Comparison of ENCODE assay signal across 8 cellular contexts in the genomic region with DNA sequence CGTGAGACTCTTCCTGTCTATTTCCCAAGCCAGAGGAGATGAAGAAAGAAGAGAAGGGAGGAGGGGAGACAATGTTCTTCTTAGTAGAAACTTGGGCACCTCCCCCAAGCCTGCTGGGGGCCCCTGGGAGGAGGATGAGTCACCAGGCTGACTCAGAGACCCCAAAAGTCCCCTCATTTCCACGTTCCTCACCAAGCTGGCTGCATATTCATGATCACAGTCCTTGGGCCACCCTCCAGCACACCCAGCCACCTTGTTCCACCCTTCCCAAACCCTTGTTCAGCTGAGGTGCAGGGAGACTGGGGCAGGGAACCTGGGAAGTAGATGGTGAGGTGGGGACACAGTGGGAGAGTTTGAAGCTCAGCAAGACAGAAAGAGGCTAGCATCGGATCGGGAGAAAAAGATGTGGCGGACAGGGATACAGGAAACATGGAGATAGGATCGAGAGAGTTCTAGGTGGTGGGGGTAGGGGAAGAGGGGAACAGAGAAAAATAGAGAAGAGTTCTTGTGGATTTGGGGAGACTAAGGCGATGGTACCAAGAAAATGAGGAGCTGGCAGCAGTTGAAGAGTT. TPM values are rescaled to one million over a fixed set of nuclear protein-coding genes. Genes with fewer than 3 reads are reported as not detected.
DNase-seq lines count a peak whose midpoint lies in the region; ATAC-seq, FAIRE-seq and TF ChIP-seq lines count a peak whose summit lies in the region.

No MANE protein-coding gene starts in this region.

- 0 out of 4 replicates have a peak, but pooled peaks of 1 of the 2 experiments have one; percentile 1 for TF ChIP-seq RAD21 in K562 (CRISPR knock-in tag; conservative IDR thresholded peaks at IDR 0.05 in 1 of 2, IDR thresholded peaks at IDR 0.05 in 1 of 2)

- H3K27me3 ChIP-seq in BJ (ENCODE audit: control insufficient read depth, insufficient read depth, low read length) = no peaks in the 10 kb centered on the region
- no peaks in the 10 kb centered on the region for H3K27me3 ChIP-seq in K562 (ENCODE audit: control insufficient read depth in 2 of 2, insufficient read depth in 2 of 2, low read length in 2 of 2)
- H3K27me3 ChIP-seq in kidney epithelial cell (ENCODE audit: control insufficient read depth, insufficient read depth, low read length) = no peaks in the 10 kb centered on the region

- DNase-seq in BJ (ENCODE audit: low read depth) (no peak), NB4 (ENCODE audit: low read depth) (peak; percentile 90), K562 (ENCODE audit: extremely low read depth in 1 of 4, low spot score in 3 of 4) (peak; percentile 60 to 80 (median 67)), kidney epithelial cell (ENCODE audit: low read depth) (no peak), DMS 273 treated with DMSO at 0.1 percent for 48 hours (lab: John Stamatoyannopoulos, UW) (no peak), hippocampal formation (lab: John Stamatoyannopoulos, UW) (no peak)
- DNase-seq in stimulated activated CD8-positive, alpha-beta memory T cell treated with anti-CD3 and anti-CD28 coated beads, Interleukin-4, amount 100 ng/mL, for 24 hours (ENCODE audit: low read depth) = peak; percentile 42

- TF ChIP-seq CTCF in BJ (IDR thresholded peaks at IDR 0.05; ENCODE audit: insufficient read depth, low read depth, low read length) = no peak
- TF ChIP-seq CTCF in NB4 (IDR thresholded peaks at IDR 0.05; ENCODE audit: low read depth, low read length) = no peak
- no peak for TF ChIP-seq CTCF in K562 (IDR thresholded peaks at IDR 0.05 in 2 of 3, conservative IDR thresholded peaks at IDR 0.05 in 1 of 3; ENCODE audit: insufficient read depth in 2 of 3, low read depth in 1 of 3, low read length in 3 of 3)
- TF ChIP-seq CTCF in kidney epithelial cell (IDR thresholded peaks at IDR 0.05; ENCODE audit: insufficient read depth, low read length, poor library complexity, severe bottlenecking) = no peak

- H3K4me1 ChIP-seq in K562 (replicated peaks in 1 of 2; ENCODE audit: control insufficient read depth in 2 of 2, insufficient read depth in 2 of 2, low read length in 2 of 2) = peaks cover 5 to 14% of the 10 kb centered on the region in 2 experiments; a peak in 4 of 5 replicates

- peak overlapping the region; percentile 94 for H3K4me2 ChIP-seq in K562 (ENCODE audit: insufficient read depth, low read length)

- WGBS in K562 (ENCODE audit: insufficient coverage, low coverage, missing lambda C conversion rate) = 5% methylated on average over 7 of the region's 7 CpGs

- intact Hi-C loops in K562 (cut with micrococcal nuclease) = loop anchor here (5.0 to 10.0 kb wide), 5 partner anchors 38 to 631 kb away; partner anchors contain the start of genes DENND4B, ILF2 and S100A9

- TF ChIP-seq EP300 in K562 (IDR thresholded peaks at IDR 0.05; ENCODE audit: low read length) = no peak

- BruUV-seq in K562 (replicated peaks; lab: Mats Ljungman, UMichigan) = no TSS peak

- TF ChIP-seq POLR2A in NB4 (IDR thresholded peaks at IDR 0.05; ENCODE audit: extremely low read depth, insufficient read length) = no peak
- peak; percentile 65 for TF ChIP-seq POLR2A in K562 (conservative IDR thresholded peaks at IDR 0.05)
- no peak for TF ChIP-seq POLR2A in GM18505 (IDR thresholded peaks at IDR 0.05; ENCODE audit: borderline replicate concordance, extremely low read depth, insufficient read depth, insufficient read length)

- H4K20me1 ChIP-seq in K562 (replicated peaks; ENCODE audit: control insufficient read depth, insufficient read depth, low read length) = no peaks in the 10 kb centered on the region

- H3K36me3 ChIP-seq in BJ (ENCODE audit: control insufficient read depth, insufficient read depth, low read length) (peaks cover 5% of the 10 kb centered on the region), K562 (ENCODE audit: control insufficient read depth, insufficient read depth, low read length) (peaks cover 21% of the 10 kb centered on the region; the same call in 2 of the 3 replicates), kidney epithelial cell (ENCODE audit: control insufficient read depth, insufficient read depth, low read length) (peaks cover 2% of the 10 kb centered on the region)

- in situ Hi-C loops in K562 (cut with MboI) = loop anchor here (5.0 to 10.0 kb wide), 3 partner anchors 188 to 481 kb away; partner anchors contain the start of gene NPR1

- CTCF ChIA-PET in BJ (lab: Yijun Ruan, JAX) (interaction anchor here (0.6 to 3.6 kb wide), 14 partner anchors 12 to 358 kb away, joined by 3 to 26 read pairs (median 5); partner anchors contain the start of genes CREB3L4, DENND4B, S100A13 and SLC39A1), K562 (lab: Yijun Ruan, JAX; ENCODE audit: low intra/inter-chr PET ratio) (interaction anchor here (1.4 kb wide), 1 partner anchor 189 kb away, joined by 8 read pairs; no protein-coding TSS in a partner anchor)

- no peaks in the 10 kb centered on the region for H3K9me1 ChIP-seq in K562 (ENCODE audit: control insufficient read depth, insufficient read depth, low read length)

- POLR2A ChIA-PET in BJ (lab: Charles Lee) = interaction anchor here (1.0 kb wide), 1 partner anchor 1149 kb away, joined by 4 read pairs; no protein-coding TSS in a partner anchor
- POLR2A ChIA-PET in K562 (lab: Yijun Ruan, JAX) = interaction anchor here (0.8 to 2.8 kb wide), 9 partner anchors 8 to 327 kb away, joined by 3 to 16 read pairs (median 6); partner anchors contain the start of genes CREB3L4, DENND4B, JTB and SNAPIN

- H3K9me3 ChIP-seq in K562 (replicated peaks; ENCODE audit: control insufficient read depth, insufficient read depth, low read depth, low read length) = no peaks in the 10 kb centered on the region

- H3K79me2 ChIP-seq in K562 (ENCODE audit: control insufficient read depth, insufficient read depth, low read length) = peaks cover 15% of the 10 kb centered on the region

- peak overlapping the region; percentile 65 for H2AFZ ChIP-seq in K562 (ENCODE audit: low read depth, low read length)

- ATAC-seq in K562 = peak; percentile 26
- no peak for ATAC-seq in GM18505 (IDR thresholded peaks at IDR 0.05; ENCODE audit: unreplicated experiment)

- peak overlapping the region; percentile 75 for H3K27ac ChIP-seq in K562 (ENCODE audit: extremely low read depth, low read depth, low read length)

- peak overlapping the region; percentile 89 to 93 for H3K9ac ChIP-seq in K562 (ENCODE audit: insufficient read depth in 1 of 2, low read depth in 2 of 2, low read length in 2 of 2)

- FAIRE-seq in K562 (lab: Jason Lieb, UNC) = peak; percentile 64

- H3K4me3 ChIP-seq in BJ (ENCODE audit: low read depth, low read length) (peak overlapping the region; percentile 93), NB4 (ENCODE audit: low read depth, low read length) (peak overlapping the region; percentile 69), K562 (peak overlapping the region; percentile 55), kidney epithelial cell (ENCODE audit: low read depth, low read length) (peak overlapping the region; percentile 52)

RNA-seq across cellular contexts. Expression of gene RAB13, which starts 0.7 kb away (rescaled TPM):
- polyA plus RNA-seq in BJ (2011; rRNA removed) (69.5 and 92.8 TPM in 2 replicates), K562 (2011; rRNA removed) (42.2 and 62.0 TPM in 2 replicates), K562 (2014; fragmentation: Illumina TruSeq; extraction: Trizol) (91.4 and 100 TPM in 2 replicates), K562 (2014; fragmentation: Nextera tagmentation; extraction: Ambion mirVana) (10 to 100 TPM; 22.3 to 28.6 TPM), K562 (2014; rRNA removed) (68.4 and 80.2 TPM in 2 replicates)
- 15.7 and 18.4 TPM in 2 replicates for polyA minus RNA-seq in BJ (2011; rRNA and poly(A)+ RNA removed)
- 18.1 and 19.7 TPM in 2 replicates for total RNA-seq in K562 (2011; cell fraction: chromatin; rRNA removed; ENCODE audit: low replicate concordance)
- 11.4 and 14.2 TPM in 2 replicates for total RNA-seq in K562 (2011; cell fraction: nucleolus; rRNA removed)
- total RNA-seq in K562 (2011; cell fraction: nucleoplasm; rRNA removed) = 15.5 and 25.3 TPM in 2 replicates
- total RNA-seq in K562 (2014; rRNA removed) (29.0 and 32.3 TPM in 2 replicates), K562 (2014; rRNA removed; fragmentation: Illumina TruSeq; extraction: Trizol) (33.5 and 37.2 TPM in 2 replicates), K562 (2015; rRNA removed; fragmentation: Illumina TruSeq; extraction: Trizol) (37.2 and 39.8 TPM in 2 replicates), K562 (2021) (53.4 and 66.2 TPM in 2 replicates), kidney epithelial cell (46.3 and 48.7 TPM in 2 replicates)
- 34.9 and 37.6 TPM in 2 replicates for polyA plus RNA-seq in K562 (2011; cell fraction: cytosol; rRNA removed)
- 16.6 and 18.3 TPM in 2 replicates for polyA plus RNA-seq in K562 (2011; cell fraction: nucleus; rRNA removed)
- 146 and 152 TPM in 2 replicates for polyA plus RNA-seq in K562 (2012)
- polyA minus RNA-seq in K562 (2011; rRNA and poly(A)+ RNA removed) = 47.3 and 54.9 TPM in 2 replicates
- 20.3 and 21.0 TPM in 2 replicates for polyA minus RNA-seq in K562 (2011; cell fraction: cytosol; rRNA and poly(A)+ RNA removed)
- polyA minus RNA-seq in K562 (2011; cell fraction: nucleus; rRNA and poly(A)+ RNA removed) = 7.7 and 10.7 TPM in 2 replicates

RNA-seq across cellular contexts. Expression of gene RPS27, which starts 5.1 kb away (rescaled TPM):
- polyA plus RNA-seq in BJ (2011; rRNA removed) = 8,584 and 9,070 TPM in 2 replicates
- polyA minus RNA-seq in BJ (2011; rRNA and poly(A)+ RNA removed) = 233 and 296 TPM in 2 replicates
- 416 and 654 TPM in 2 replicates for total RNA-seq in K562 (2011; cell fraction: chromatin; rRNA removed; ENCODE audit: low replicate concordance)
- total RNA-seq in K562 (2011; cell fraction: nucleolus; rRNA removed) = 1,097 and 1,212 TPM in 2 replicates
- 1,445 and 2,827 TPM in 2 replicates for total RNA-seq in K562 (2011; cell fraction: nucleoplasm; rRNA removed)
- 2,623 and 3,670 TPM in 2 replicates for total RNA-seq in K562 (2014; rRNA removed)
- 9,218 and 10,330 TPM in 2 replicates for total RNA-seq in K562 (2014; rRNA removed; fragmentation: Illumina TruSeq; extraction: Trizol)
- 6,260 and 6,706 TPM in 2 replicates for total RNA-seq in K562 (2015; rRNA removed; fragmentation: Illumina TruSeq; extraction: Trizol)
- total RNA-seq in K562 (2021) = 2,091 and 2,307 TPM in 2 replicates
- 9,377 and 10,263 TPM in 2 replicates for polyA plus RNA-seq in K562 (2011; rRNA removed)
- 4,075 and 4,977 TPM in 2 replicates for polyA plus RNA-seq in K562 (2011; cell fraction: cytosol; rRNA removed)
- 2,986 and 4,801 TPM in 2 replicates for polyA plus RNA-seq in K562 (2011; cell fraction: nucleus; rRNA removed)
- 8,193 and 8,500 TPM in 2 replicates for polyA plus RNA-seq in K562 (2012)
- polyA plus RNA-seq in K562 (2014; fragmentation: Illumina TruSeq; extraction: Trizol) = 9,201 and 9,484 TPM in 2 replicates
- 1,000 to 10,000 TPM; 6,302 to 8,843 TPM for polyA plus RNA-seq in K562 (2014; fragmentation: Nextera tagmentation; extraction: Ambion mirVana)
- 6,001 and 6,844 TPM in 2 replicates for polyA plus RNA-seq in K562 (2014; rRNA removed)
- 764 and 943 TPM in 2 replicates for polyA minus RNA-seq in K562 (2011; rRNA and poly(A)+ RNA removed)
- polyA minus RNA-seq in K562 (2011; cell fraction: cytosol; rRNA and poly(A)+ RNA removed) = 469 and 481 TPM in 2 replicates
- polyA minus RNA-seq in K562 (2011; cell fraction: nucleus; rRNA and poly(A)+ RNA removed) = 274 and 543 TPM in 2 replicates
- 2,282 and 2,407 TPM in 2 replicates for total RNA-seq in kidney epithelial cell

RNA-seq across cellular contexts. Expression of gene JTB, which starts 8.0 kb away (rescaled TPM):
- polyA plus RNA-seq in BJ (2011; rRNA removed) (189 and 227 TPM in 2 replicates), K562 (2011; rRNA removed) (214 and 229 TPM in 2 replicates), K562 (2014; fragmentation: Illumina TruSeq; extraction: Trizol) (108 and 134 TPM in 2 replicates), K562 (2014; fragmentation: Nextera tagmentation; extraction: Ambion mirVana) (10 to 100 TPM; 24.7 to 36.7 TPM), K562 (2014; rRNA removed) (263 and 286 TPM in 2 replicates)
- polyA minus RNA-seq in BJ (2011; rRNA and poly(A)+ RNA removed) = 38.3 and 54.4 TPM in 2 replicates
- total RNA-seq in K562 (2011; cell fraction: chromatin; rRNA removed; ENCODE audit: low replicate concordance) = 85.7 and 116 TPM in 2 replicates
- total RNA-seq in K562 (2011; cell fraction: nucleolus; rRNA removed) = 157 and 164 TPM in 2 replicates
- total RNA-seq in K562 (2011; cell fraction: nucleoplasm; rRNA removed) = 138 and 163 TPM in 2 replicates
- total RNA-seq in K562 (2014; rRNA removed) (284 and 308 TPM in 2 replicates), K562 (2014; rRNA removed; fragmentation: Illumina TruSeq; extraction: Trizol) (151 and 152 TPM in 2 replicates), K562 (2015; rRNA removed; fragmentation: Illumina TruSeq; extraction: Trizol) (125 and 131 TPM in 2 replicates), K562 (2021) (210 and 231 TPM in 2 replicates), kidney epithelial cell (220 and 242 TPM in 2 replicates)
- 262 and 324 TPM in 2 replicates for polyA plus RNA-seq in K562 (2011; cell fraction: cytosol; rRNA removed)
- 188 and 255 TPM in 2 replicates for polyA plus RNA-seq in K562 (2011; cell fraction: nucleus; rRNA removed)
- 144 and 178 TPM in 2 replicates for polyA plus RNA-seq in K562 (2012)
- 63.0 and 69.5 TPM in 2 replicates for polyA minus RNA-seq in K562 (2011; rRNA and poly(A)+ RNA removed)
- polyA minus RNA-seq in K562 (2011; cell fraction: cytosol; rRNA and poly(A)+ RNA removed) = 53.1 and 69.1 TPM in 2 replicates
- 32.9 and 38.3 TPM in 2 replicates for polyA minus RNA-seq in K562 (2011; cell fraction: nucleus; rRNA and poly(A)+ RNA removed)

RNA-seq across cellular contexts. Expression of gene CREB3L4, which starts 17.7 kb away (rescaled TPM):
- polyA plus RNA-seq in BJ (2011; rRNA removed) (8.0 and 8.7 TPM in 2 replicates), K562 (2011; rRNA removed) (18.6 and 23.7 TPM in 2 replicates), K562 (2014; fragmentation: Illumina TruSeq; extraction: Trizol) (13.9 and 14.3 TPM in 2 replicates), K562 (2014; fragmentation: Nextera tagmentation; extraction: Ambion mirVana) (10 to 100 TPM; 13.3 to 17.2 TPM), K562 (2014; rRNA removed) (16.6 and 17.7 TPM in 2 replicates)
- 3.6 and 6.2 TPM in 2 replicates for polyA minus RNA-seq in BJ (2011; rRNA and poly(A)+ RNA removed)
- total RNA-seq in K562 (2011; cell fraction: chromatin; rRNA removed; ENCODE audit: low replicate concordance) = 34.5 and 62.3 TPM in 2 replicates
- 45.7 and 50.8 TPM in 2 replicates for total RNA-seq in K562 (2011; cell fraction: nucleolus; rRNA removed)
- total RNA-seq in K562 (2011; cell fraction: nucleoplasm; rRNA removed) = 31.9 and 42.5 TPM in 2 replicates
- total RNA-seq in K562 (2014; rRNA removed) (13.5 and 13.9 TPM in 2 replicates), K562 (2014; rRNA removed; fragmentation: Illumina TruSeq; extraction: Trizol) (10.7 and 11.3 TPM in 2 replicates), K562 (2015; rRNA removed; fragmentation: Illumina TruSeq; extraction: Trizol) (9.6 and 9.9 TPM in 2 replicates), K562 (2021) (11.1 and 12.7 TPM in 2 replicates), kidney epithelial cell (11.8 and 14.5 TPM in 2 replicates)
- 22.6 and 23.0 TPM in 2 replicates for polyA plus RNA-seq in K562 (2011; cell fraction: cytosol; rRNA removed)
- 62.9 and 71.1 TPM in 2 replicates for polyA plus RNA-seq in K562 (2011; cell fraction: nucleus; rRNA removed)
- 10.1 and 29.4 TPM in 2 replicates for polyA plus RNA-seq in K562 (2012)
- 15.3 and 15.8 TPM in 2 replicates for polyA minus RNA-seq in K562 (2011; rRNA and poly(A)+ RNA removed)
- polyA minus RNA-seq in K562 (2011; cell fraction: cytosol; rRNA and poly(A)+ RNA removed) = 8.3 and 8.4 TPM in 2 replicates
- 13.9 and 19.8 TPM in 2 replicates for polyA minus RNA-seq in K562 (2011; cell fraction: nucleus; rRNA and poly(A)+ RNA removed)

RNA-seq across cellular contexts. Expression of gene SLC39A1, which starts 22.1 kb away (rescaled TPM):
- polyA plus RNA-seq in BJ (2011; rRNA removed) (97.6 and 121 TPM in 2 replicates), K562 (2011; rRNA removed) (52.9 and 61.3 TPM in 2 replicates), K562 (2014; fragmentation: Illumina TruSeq; extraction: Trizol) (72.8 and 84.3 TPM in 2 replicates), K562 (2014; fragmentation: Nextera tagmentation; extraction: Ambion mirVana) (10 to 100 TPM in 1 of 2 experiments, 1 to 10 TPM in 1; 9.9 to 12.9 TPM), K562 (2014; rRNA removed) (69.5 and 76.1 TPM in 2 replicates)
- 47.4 and 67.6 TPM in 2 replicates for polyA minus RNA-seq in BJ (2011; rRNA and poly(A)+ RNA removed)
- total RNA-seq in K562 (2011; cell fraction: chromatin; rRNA removed; ENCODE audit: low replicate concordance) = 31.6 and 67.2 TPM in 2 replicates
- 106 and 118 TPM in 2 replicates for total RNA-seq in K562 (2011; cell fraction: nucleolus; rRNA removed)
- 87.4 and 103 TPM in 2 replicates for total RNA-seq in K562 (2011; cell fraction: nucleoplasm; rRNA removed)
- total RNA-seq in K562 (2014; rRNA removed) (81.1 and 88.3 TPM in 2 replicates), K562 (2014; rRNA removed; fragmentation: Illumina TruSeq; extraction: Trizol) (43.0 and 45.3 TPM in 2 replicates), K562 (2015; rRNA removed; fragmentation: Illumina TruSeq; extraction: Trizol) (62.5 and 62.7 TPM in 2 replicates), K562 (2021) (70.2 and 70.6 TPM in 2 replicates), kidney epithelial cell (219 and 246 TPM in 2 replicates)
- 98.7 and 108 TPM in 2 replicates for polyA plus RNA-seq in K562 (2011; cell fraction: cytosol; rRNA removed)
- 34.7 and 36.6 TPM in 2 replicates for polyA plus RNA-seq in K562 (2011; cell fraction: nucleus; rRNA removed)
- polyA plus RNA-seq in K562 (2012) = 65.9 and 66.7 TPM in 2 replicates
- polyA minus RNA-seq in K562 (2011; rRNA and poly(A)+ RNA removed) = 43.9 and 46.0 TPM in 2 replicates
- polyA minus RNA-seq in K562 (2011; cell fraction: cytosol; rRNA and poly(A)+ RNA removed) = 37.1 and 42.1 TPM in 2 replicates
- polyA minus RNA-seq in K562 (2011; cell fraction: nucleus; rRNA and poly(A)+ RNA removed) = 15.1 and 25.0 TPM in 2 replicates

Comparison
In these comparisons a context has a peak if more than half of its experiments do, and no peak if none do; other contexts are left out.
1. DNase-seq: peak in NB4 (single experiment), K562 (4 of 4) and stimulated activated CD8-positive, alpha-beta memory T cell treated with anti-CD3 and anti-CD28 coated beads, Interleukin-4, amount 100 ng/mL, for 24 hours (single experiment); none in BJ (single experiment), kidney epithelial cell (single experiment), DMS 273 treated with DMSO at 0.1 percent for 48 hours (single experiment) and hippocampal formation (0 of 2).
2. Peak in every context shown above with its lines, with median percentiles within 50 percentile points of each other: H3K4me3 ChIP-seq.